1 cellular context compared by ENCODE assay signal in the genomic region with DNA sequence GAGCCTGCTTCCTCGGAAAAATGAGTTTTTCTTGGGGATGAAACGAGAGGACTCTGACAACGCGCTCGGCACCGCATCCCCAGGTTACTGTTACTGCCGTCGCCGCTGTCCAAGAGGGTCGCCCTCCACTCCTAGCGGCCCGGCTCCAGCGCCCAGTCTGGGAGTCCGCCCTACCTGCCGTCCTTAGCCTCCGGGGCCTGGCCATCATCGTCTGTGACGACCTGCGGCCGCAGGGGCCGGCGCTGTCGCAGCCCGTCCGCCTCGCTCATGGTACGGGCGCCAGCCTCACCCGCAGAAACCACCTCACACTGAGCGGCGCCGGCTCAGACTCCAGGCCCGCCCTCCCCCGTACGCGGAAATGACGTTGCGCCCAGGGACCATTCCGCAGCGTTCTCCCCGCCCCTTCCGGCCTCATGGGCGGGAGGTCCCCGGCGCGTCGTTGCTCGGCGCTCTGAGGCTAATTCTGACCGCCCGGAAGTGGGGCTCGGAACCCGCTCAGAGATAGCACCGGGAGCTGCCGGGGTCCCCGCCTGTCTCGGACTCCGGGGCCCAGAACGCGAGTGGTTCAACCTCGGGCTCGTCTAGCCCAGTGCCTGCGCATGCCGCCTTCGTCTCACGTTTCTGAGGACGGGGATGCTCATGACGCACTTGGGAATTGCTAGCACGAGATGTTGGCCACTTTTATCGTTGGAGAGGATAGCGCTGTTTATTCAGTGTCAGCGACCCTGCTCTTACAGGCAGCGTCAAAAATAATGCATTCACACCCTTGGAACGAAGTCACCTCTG.
A peak's percentile ranks its signal among the peaks of the same experiment; 100 is the strongest.
TF ChIP-seq lines count a peak whose summit lies in the region.

APMAP (minus strand) TSS at position 332 of the 786 bp plus-strand sequence; CDS start at position 269, 63 bp downstream.

TF ChIP-seq in HepG2, 621 proteins besides CTCF, POLR2A, EP300 and RAD21 (continued from another document and continues in another):
- TF ChIP-seq, protein P1, sequence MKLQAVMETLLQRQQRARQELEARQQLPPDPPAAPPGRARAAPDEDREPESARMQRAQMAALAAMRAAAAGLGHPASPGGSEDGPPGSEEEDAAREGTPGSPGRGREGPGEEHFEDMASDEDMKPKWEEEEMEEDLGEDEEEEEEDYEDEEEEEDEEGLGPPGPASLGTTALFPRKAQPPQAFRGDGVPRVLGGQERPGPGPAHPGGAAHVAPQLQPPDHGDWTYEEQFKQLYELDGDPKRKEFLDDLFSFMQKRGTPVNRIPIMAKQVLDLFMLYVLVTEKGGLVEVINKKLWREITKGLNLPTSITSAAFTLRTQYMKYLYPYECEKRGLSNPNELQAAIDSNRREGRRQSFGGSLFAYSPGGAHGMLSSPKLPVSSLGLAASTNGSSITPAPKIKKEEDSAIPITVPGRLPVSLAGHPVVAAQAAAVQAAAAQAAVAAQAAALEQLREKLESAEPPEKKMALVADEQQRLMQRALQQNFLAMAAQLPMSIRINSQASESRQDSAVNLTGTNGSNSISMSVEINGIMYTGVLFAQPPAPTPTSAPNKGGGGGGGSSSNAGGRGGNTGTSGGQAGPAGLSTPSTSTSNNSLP (IDR thresholded peaks at IDR 0.05; ENCODE audit: low read depth, low read length): no peak
- TF ChIP-seq PHB2 (IDR thresholded peaks at IDR 0.05; ENCODE audit: partially characterized antibody): no peak
- peak; percentile 96 for TF ChIP-seq XRCC5 (optimal IDR thresholded peaks at IDR 0.05; ENCODE audit: low read length)
- peak; percentile 77; the same call in 1 of the 2 replicates for TF ChIP-seq TEAD2 (CRISPR knock-in tag; IDR thresholded peaks at IDR 0.05)
- no peak; the same call in 1 of the 2 replicates for TF ChIP-seq ZNF451 (CRISPR knock-in tag; IDR thresholded peaks at IDR 0.05)
- peak; percentile 90 for TF ChIP-seq PITX1 (CRISPR knock-in tag; IDR thresholded peaks at IDR 0.05)
- TF ChIP-seq, protein P2, sequence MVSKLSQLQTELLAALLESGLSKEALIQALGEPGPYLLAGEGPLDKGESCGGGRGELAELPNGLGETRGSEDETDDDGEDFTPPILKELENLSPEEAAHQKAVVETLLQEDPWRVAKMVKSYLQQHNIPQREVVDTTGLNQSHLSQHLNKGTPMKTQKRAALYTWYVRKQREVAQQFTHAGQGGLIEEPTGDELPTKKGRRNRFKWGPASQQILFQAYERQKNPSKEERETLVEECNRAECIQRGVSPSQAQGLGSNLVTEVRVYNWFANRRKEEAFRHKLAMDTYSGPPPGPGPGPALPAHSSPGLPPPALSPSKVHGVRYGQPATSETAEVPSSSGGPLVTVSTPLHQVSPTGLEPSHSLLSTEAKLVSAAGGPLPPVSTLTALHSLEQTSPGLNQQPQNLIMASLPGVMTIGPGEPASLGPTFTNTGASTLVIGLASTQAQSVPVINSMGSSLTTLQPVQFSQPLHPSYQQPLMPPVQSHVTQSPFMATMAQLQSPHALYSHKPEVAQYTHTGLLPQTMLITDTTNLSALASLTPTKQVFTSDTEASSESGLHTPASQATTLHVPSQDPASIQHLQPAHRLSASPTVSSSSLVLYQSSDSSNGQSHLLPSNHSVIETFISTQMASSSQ (IDR thresholded peaks at IDR 0.05; ENCODE audit: low read depth): no peak
- TF ChIP-seq, protein P2 (CRISPR knock-in tag; IDR thresholded peaks at IDR 0.05; ENCODE audit: borderline replicate concordance): peak; percentile 63; the same call in 1 of the 2 replicates
- TF ChIP-seq NR3C1 (CRISPR knock-in tag; IDR thresholded peaks at IDR 0.05): no peak
- TF ChIP-seq ZNF652 (CRISPR knock-in tag; IDR thresholded peaks at IDR 0.05; ENCODE audit: borderline replicate concordance, low read depth): no peak
- TF ChIP-seq RFX3 (CRISPR knock-in tag; IDR thresholded peaks at IDR 0.05): no peak; the same call in 1 of the 2 replicates
- no peak for TF ChIP-seq SP1 (IDR thresholded peaks at IDR 0.05)
- peak; percentile 99 for TF ChIP-seq SP1 (CRISPR knock-in tag; IDR thresholded peaks at IDR 0.05)
- TF ChIP-seq ZNF720 (CRISPR knock-in tag; IDR thresholded peaks at IDR 0.05): no peak
- peak; percentile 96 for TF ChIP-seq MYC (CRISPR knock-in tag; IDR thresholded peaks at IDR 0.05; ENCODE audit: borderline replicate concordance)
- TF ChIP-seq ZNF605 (CRISPR knock-in tag; IDR thresholded peaks at IDR 0.05): peak; percentile 98
- TF ChIP-seq NFIB (CRISPR knock-in tag; IDR thresholded peaks at IDR 0.05; ENCODE audit: borderline replicate concordance): no peak
- TF ChIP-seq, protein P3, sequence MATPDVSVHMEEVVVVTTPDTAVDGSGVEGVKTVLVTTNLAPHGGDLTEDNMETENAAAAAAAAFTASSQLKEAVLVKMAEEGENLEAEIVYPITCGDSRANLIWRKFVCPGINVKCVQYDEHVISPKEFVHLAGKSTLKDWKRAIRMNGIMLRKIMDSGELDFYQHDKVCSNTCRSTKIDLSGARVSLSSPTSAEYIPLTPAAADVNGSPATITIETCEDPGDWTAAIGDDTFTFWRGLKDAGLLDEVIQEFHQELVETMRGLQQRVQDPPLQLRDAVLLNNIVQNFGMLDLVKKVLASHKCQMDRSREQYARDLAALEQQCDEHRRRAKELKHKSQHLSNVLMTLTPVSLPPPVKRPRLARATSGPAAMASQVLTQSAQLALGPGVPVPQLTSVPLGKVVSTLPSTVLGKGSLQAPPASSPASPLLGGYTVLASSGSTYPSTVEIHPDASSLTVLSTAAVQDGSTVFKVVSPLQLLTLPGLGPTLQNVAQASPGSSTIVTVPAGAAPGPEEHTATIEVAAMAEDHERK (CRISPR knock-in tag; IDR thresholded peaks at IDR 0.05; ENCODE audit: low read depth): peak; percentile 67; the same call in 1 of the 2 replicates
- peak; percentile 94; the same call in 1 of the 2 replicates for TF ChIP-seq ZNF136 (CRISPR knock-in tag; IDR thresholded peaks at IDR 0.05; ENCODE audit: low read depth)
- peak; percentile 93 for TF ChIP-seq GATA4 (IDR thresholded peaks at IDR 0.05; ENCODE audit: borderline replicate concordance, low read depth)
- TF ChIP-seq ZNF75D (CRISPR knock-in tag; IDR thresholded peaks at IDR 0.05; ENCODE audit: borderline replicate concordance): peak; percentile 83; the same call in 1 of the 2 replicates
- TF ChIP-seq RFXANK (CRISPR knock-in tag; IDR thresholded peaks at IDR 0.05): peak; percentile 92
- peak; percentile 81; the same call in 1 of the 2 replicates for TF ChIP-seq MTF1 (CRISPR knock-in tag; IDR thresholded peaks at IDR 0.05)
- no peak; the same call in none of the 2 replicates for TF ChIP-seq AHR (CRISPR knock-in tag; IDR thresholded peaks at IDR 0.05)
- no peak; the same call in none of the 2 replicates for TF ChIP-seq ZFYVE20 (CRISPR knock-in tag; IDR thresholded peaks at IDR 0.05; ENCODE audit: borderline replicate concordance, low read depth)
- TF ChIP-seq MAFK (conservative IDR thresholded peaks at IDR 0.05 in 1 of 2, IDR thresholded peaks at IDR 0.05 in 1 of 2; ENCODE audit: low read length in 2 of 2): no peak
- no peak for TF ChIP-seq RFX1 (IDR thresholded peaks at IDR 0.05)
- TF ChIP-seq ZFP41 (CRISPR knock-in tag; IDR thresholded peaks at IDR 0.05; ENCODE audit: borderline replicate concordance): peak; percentile 95
- TF ChIP-seq, protein P4, sequence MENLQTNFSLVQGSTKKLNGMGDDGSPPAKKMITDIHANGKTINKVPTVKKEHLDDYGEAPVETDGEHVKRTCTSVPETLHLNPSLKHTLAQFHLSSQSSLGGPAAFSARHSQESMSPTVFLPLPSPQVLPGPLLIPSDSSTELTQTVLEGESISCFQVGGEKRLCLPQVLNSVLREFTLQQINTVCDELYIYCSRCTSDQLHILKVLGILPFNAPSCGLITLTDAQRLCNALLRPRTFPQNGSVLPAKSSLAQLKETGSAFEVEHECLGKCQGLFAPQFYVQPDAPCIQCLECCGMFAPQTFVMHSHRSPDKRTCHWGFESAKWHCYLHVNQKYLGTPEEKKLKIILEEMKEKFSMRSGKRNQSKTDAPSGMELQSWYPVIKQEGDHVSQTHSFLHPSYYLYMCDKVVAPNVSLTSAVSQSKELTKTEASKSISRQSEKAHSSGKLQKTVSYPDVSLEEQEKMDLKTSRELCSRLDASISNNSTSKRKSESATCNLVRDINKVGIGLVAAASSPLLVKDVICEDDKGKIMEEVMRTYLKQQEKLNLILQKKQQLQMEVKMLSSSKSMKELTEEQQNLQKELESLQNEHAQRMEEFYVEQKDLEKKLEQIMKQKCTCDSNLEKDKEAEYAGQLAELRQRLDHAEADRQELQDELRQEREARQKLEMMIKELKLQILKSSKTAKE (CRISPR knock-in tag; IDR thresholded peaks at IDR 0.05; ENCODE audit: borderline replicate concordance): no peak
- TF ChIP-seq NR1H2 (CRISPR knock-in tag; IDR thresholded peaks at IDR 0.05; ENCODE audit: borderline replicate concordance, low read depth): peak; percentile 20; the same call in 1 of the 2 replicates
- peak; percentile 84; the same call in 1 of the 2 replicates for TF ChIP-seq ZNF576 (CRISPR knock-in tag; IDR thresholded peaks at IDR 0.05)
- TF ChIP-seq, protein P5, sequence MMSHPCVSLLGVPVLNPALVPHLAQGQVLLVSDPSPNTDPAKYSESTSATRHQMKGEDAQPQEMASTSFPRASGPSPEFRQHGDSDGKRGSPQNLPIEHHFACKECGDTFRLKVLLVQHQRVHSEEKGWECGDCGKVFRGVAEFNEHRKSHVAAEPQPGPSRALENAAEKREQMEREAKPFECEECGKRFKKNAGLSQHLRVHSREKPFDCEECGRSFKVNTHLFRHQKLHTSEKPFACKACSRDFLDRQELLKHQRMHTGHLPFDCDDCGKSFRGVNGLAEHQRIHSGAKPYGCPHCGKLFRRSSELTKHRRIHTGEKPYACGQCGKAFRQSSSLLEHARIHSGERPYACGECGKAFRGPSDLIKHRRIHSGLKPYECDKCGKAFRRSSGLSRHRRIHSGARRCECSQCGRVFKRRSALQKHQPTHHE (CRISPR knock-in tag; IDR thresholded peaks at IDR 0.05; ENCODE audit: borderline replicate concordance): peak; percentile 99
- peak; percentile 74 for TF ChIP-seq AKAP8 (CRISPR knock-in tag; IDR thresholded peaks at IDR 0.05)
- TF ChIP-seq CCDC6 (CRISPR knock-in tag; IDR thresholded peaks at IDR 0.05): no peak; the same call in none of the 2 replicates
- peak; percentile 20; the same call in 1 of the 2 replicates for TF ChIP-seq FUBP1 (CRISPR knock-in tag; IDR thresholded peaks at IDR 0.05; ENCODE audit: borderline replicate concordance)
- TF ChIP-seq, protein P6, sequence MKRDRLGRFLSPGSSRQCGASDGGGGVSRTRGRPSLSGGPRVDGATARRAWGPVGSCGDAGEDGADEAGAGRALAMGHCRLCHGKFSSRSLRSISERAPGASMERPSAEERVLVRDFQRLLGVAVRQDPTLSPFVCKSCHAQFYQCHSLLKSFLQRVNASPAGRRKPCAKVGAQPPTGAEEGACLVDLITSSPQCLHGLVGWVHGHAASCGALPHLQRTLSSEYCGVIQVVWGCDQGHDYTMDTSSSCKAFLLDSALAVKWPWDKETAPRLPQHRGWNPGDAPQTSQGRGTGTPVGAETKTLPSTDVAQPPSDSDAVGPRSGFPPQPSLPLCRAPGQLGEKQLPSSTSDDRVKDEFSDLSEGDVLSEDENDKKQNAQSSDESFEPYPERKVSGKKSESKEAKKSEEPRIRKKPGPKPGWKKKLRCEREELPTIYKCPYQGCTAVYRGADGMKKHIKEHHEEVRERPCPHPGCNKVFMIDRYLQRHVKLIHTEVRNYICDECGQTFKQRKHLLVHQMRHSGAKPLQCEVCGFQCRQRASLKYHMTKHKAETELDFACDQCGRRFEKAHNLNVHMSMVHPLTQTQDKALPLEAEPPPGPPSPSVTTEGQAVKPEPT (CRISPR knock-in tag; IDR thresholded peaks at IDR 0.05; ENCODE audit: low read depth): 0 out of 2 replicates have a peak, but pooled peaks have one; percentile 90
- peak; percentile 94 for TF ChIP-seq DMAP1 (CRISPR knock-in tag; IDR thresholded peaks at IDR 0.05)
- TF ChIP-seq ZNF496 (CRISPR knock-in tag; IDR thresholded peaks at IDR 0.05; ENCODE audit: insufficient replicate concordance): no peak
- peak; percentile 95 for TF ChIP-seq ZNF746 (CRISPR knock-in tag; IDR thresholded peaks at IDR 0.05)
- peak; percentile 92 for TF ChIP-seq ZNF317 (CRISPR knock-in tag; IDR thresholded peaks at IDR 0.05)
- no peak; the same call in 1 of the 2 replicates for TF ChIP-seq ZNF549 (CRISPR knock-in tag; IDR thresholded peaks at IDR 0.05)
- TF ChIP-seq ZNF20 (CRISPR knock-in tag; IDR thresholded peaks at IDR 0.05): peak; percentile 89; the same call in 1 of the 2 replicates
- 0 out of 2 replicates have a peak, but pooled peaks have one; percentile 87 for TF ChIP-seq STAT5B (CRISPR knock-in tag; IDR thresholded peaks at IDR 0.05)
- peak; percentile 15; the same call in 1 of the 2 replicates for TF ChIP-seq SIX1 (CRISPR knock-in tag; IDR thresholded peaks at IDR 0.05; ENCODE audit: borderline replicate concordance)
- TF ChIP-seq ZBTB20 (CRISPR knock-in tag; IDR thresholded peaks at IDR 0.05; ENCODE audit: borderline replicate concordance, low read depth): 0 out of 2 replicates have a peak, but pooled peaks have one; percentile 87
- TF ChIP-seq GPN1 (CRISPR knock-in tag; IDR thresholded peaks at IDR 0.05; ENCODE audit: borderline replicate concordance): 0 out of 2 replicates have a peak, but pooled peaks have one; percentile 26
- TF ChIP-seq, protein P7, sequence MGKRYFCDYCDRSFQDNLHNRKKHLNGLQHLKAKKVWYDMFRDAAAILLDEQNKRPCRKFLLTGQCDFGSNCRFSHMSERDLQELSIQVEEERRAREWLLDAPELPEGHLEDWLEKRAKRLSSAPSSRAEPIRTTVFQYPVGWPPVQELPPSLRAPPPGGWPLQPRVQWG (CRISPR knock-in tag; IDR thresholded peaks at IDR 0.05; ENCODE audit: borderline replicate concordance, low read depth): no peak
